Comparison of ENCODE assay signal across 8 cellular contexts in the genomic region with DNA sequence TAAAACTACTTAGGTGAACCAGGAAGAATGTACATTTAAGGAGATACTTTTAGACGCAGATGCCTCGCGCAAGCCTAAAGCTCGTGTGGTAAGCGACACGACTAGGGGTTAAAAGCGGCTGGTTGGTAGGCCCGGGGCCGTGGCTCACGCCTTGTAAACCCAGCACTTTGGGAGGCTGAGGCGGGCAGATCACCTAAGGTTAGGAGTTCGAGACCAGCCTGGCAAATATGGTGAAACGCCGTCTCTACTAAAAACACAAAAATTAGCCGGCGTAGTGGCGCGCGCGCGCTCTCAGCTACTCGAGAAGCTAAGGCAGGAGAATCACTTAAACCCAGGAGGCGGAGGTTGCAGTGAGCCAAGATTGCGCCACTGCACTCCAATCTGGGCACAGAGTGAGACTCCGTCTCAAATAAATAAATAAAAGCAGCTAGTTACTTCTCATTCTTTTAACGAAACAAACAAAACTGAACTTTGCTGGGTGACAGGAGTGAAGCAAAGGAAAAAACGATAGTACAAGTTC. TPM values are rescaled to one million over a fixed set of nuclear protein-coding genes. Genes with fewer than 3 reads are reported as not detected.
DNase-seq lines count a peak whose midpoint lies in the region; ATAC-seq and TF ChIP-seq lines count a peak whose summit lies in the region.

No MANE protein-coding gene starts in this region.

- peak overlapping the region; percentile 95 for H3K4me3 Mint-ChIP-seq in T-helper 1 cell treated with Interleukin-12 subunit alpha and Interleukin-12 subunit beta and Interleukin-4 antibody, amounts not matched to agents 30 μg/mL and 1 μg/mL, for 36 hours

- H3K27me3 ChIP-seq in HCT116 (ENCODE audit: insufficient read depth, low read length): no peaks in the 10 kb centered on the region
- H3K27me3 ChIP-seq in kidney epithelial cell (ENCODE audit: control insufficient read depth, insufficient read depth, low read length): no peaks in the 10 kb centered on the region

- peaks cover 11 to 27% of the 10 kb centered on the region in 2 experiments for H3K4me1 ChIP-seq in HCT116 (ENCODE audit: control insufficient read depth in 1 of 2, insufficient read depth in 2 of 2, low read length in 2 of 2)

- no peak for ATAC-seq in HCT116
- ATAC-seq in GM19397 (IDR thresholded peaks at IDR 0.05; ENCODE audit: unreplicated experiment): no peak

- intact Hi-C loops in HCT116 (cut with micrococcal nuclease): no loop called here

- H3K9me3 Mint-ChIP-seq in T-helper 1 cell treated with Interleukin-12 subunit alpha and Interleukin-12 subunit beta and Interleukin-4 antibody, amounts not matched to agents 30 μg/mL and 1 μg/mL, for 36 hours: no peaks in the 10 kb centered on the region

- H4K20me1 ChIP-seq in HCT116 (ENCODE audit: insufficient read depth): peaks cover 8% of the 10 kb centered on the region; the same call in 1 of the 2 replicates

- H3K36me3 ChIP-seq in HCT116 (ENCODE audit: control insufficient read depth in 1 of 2, insufficient read depth in 2 of 2, low read length in 2 of 2) (peaks cover 5 to 26% of the 10 kb centered on the region in 2 experiments; a peak in 3 of 4 replicates), kidney epithelial cell (ENCODE audit: control insufficient read depth, insufficient read depth, low read length) (no peaks in the 10 kb centered on the region)

- H3K4me3 ChIP-seq in HCT116 (replicated peaks in 1 of 2; ENCODE audit: low read depth in 1 of 2, low read length in 2 of 2) (peak overlapping the region; percentile 83 to 88), kidney epithelial cell (ENCODE audit: low read depth, low read length) (peak overlapping the region; percentile 95)

- BruUV-seq in HCT116 (replicated peaks; lab: Mats Ljungman, UMichigan): no TSS peak

- no peak for TF ChIP-seq POLR2A in HCT116 (IDR thresholded peaks at IDR 0.05; ENCODE audit: borderline replicate concordance, extremely low read depth, insufficient read depth, insufficient read length)

- peak overlapping the region; percentile 84 for H3K9ac ChIP-seq in HCT116 (ENCODE audit: low read length)

- no peak for TF ChIP-seq RAD21 in HCT116 (IDR thresholded peaks at IDR 0.05; ENCODE audit: low read depth)

- peak overlapping the region; percentile 91 for H3K27ac ChIP-seq in HCT116 (ENCODE audit: low read depth, low read length)

- peaks cover 98% of the 10 kb centered on the region for H3K79me2 ChIP-seq in HCT116 (ENCODE audit: insufficient read depth, low read length)

- no peak for TF ChIP-seq CTCF in HCT116 (IDR thresholded peaks at IDR 0.05 in 2 of 3, conservative IDR thresholded peaks at IDR 0.05 in 1 of 3; ENCODE audit: borderline replicate concordance in 1 of 3, insufficient read depth in 1 of 3, low read depth in 2 of 3, low read length in 2 of 3)
- TF ChIP-seq CTCF in kidney epithelial cell (IDR thresholded peaks at IDR 0.05; ENCODE audit: insufficient read depth, low read length, poor library complexity, severe bottlenecking): no peak

- DNase-seq in HCT116 (ENCODE audit: low read depth, low spot score): no peak
- DNase-seq in central memory CD4-positive, alpha-beta T cell: peak; percentile 15
- DNase-seq in kidney epithelial cell (ENCODE audit: low read depth): no peak
- peak; percentile 44 for DNase-seq in stimulated activated CD4-positive, alpha-beta T cell treated with anti-CD3 and anti-CD28 coated beads, Interleukin-1b, Interleukin-23, amount 100 ng/mL, for 48 hours
- DNase-seq in AG08396 (ENCODE audit: low spot score): no peak
- no peak for DNase-seq in NCI-H524 (lab: John Stamatoyannopoulos, UW)

- peaks cover 35% of the 10 kb centered on the region for H3K36me3 Mint-ChIP-seq in T-helper 1 cell treated with Interleukin-12 subunit alpha and Interleukin-12 subunit beta and Interleukin-4 antibody, amounts not matched to agents 30 μg/mL and 1 μg/mL, for 36 hours (ENCODE audit: low read depth)

- H3K9me2 ChIP-seq in HCT116 (ENCODE audit: insufficient read depth): no peaks in the 10 kb centered on the region

- POLR2A ChIA-PET in HCT116 (lab: Charles Lee): interaction anchor here (1.3 to 1.5 kb wide), 2 partner anchors 14 to 152 kb away, joined by 4 read pairs; a partner anchor contains a TSS

- H3K4me1 Mint-ChIP-seq in T-helper 1 cell treated with Interleukin-12 subunit alpha and Interleukin-12 subunit beta and Interleukin-4 antibody, amounts not matched to agents 30 μg/mL and 1 μg/mL, for 36 hours (ENCODE audit: low read depth): peaks cover 49% of the 10 kb centered on the region

- RAD21 ChIA-PET in HCT116 (lab: Charles Lee; ENCODE audit: low non-redundant PET in 1 of 2, low total read pairs in 2 of 2, uncharacterized antibody in 2 of 2, unreplicated experiment in 2 of 2): no interaction called here

- peak overlapping the region; percentile 92 for H3K4me2 ChIP-seq in HCT116 (ENCODE audit: low read length)

- no peak overlapping the region for H2AFZ ChIP-seq in HCT116 (ENCODE audit: low read depth, low read length, poor library complexity, severe bottlenecking)

- no peaks in the 10 kb centered on the region for H3K9me3 ChIP-seq in HCT116 (ENCODE audit: control insufficient read depth in 1 of 2, insufficient read depth in 1 of 2, low read depth in 1 of 2, low read length in 2 of 2)

- CTCF ChIA-PET in HCT116 (lab: Charles Lee): no interaction called here

- H3K27me3 Mint-ChIP-seq in T-helper 1 cell treated with Interleukin-12 subunit alpha and Interleukin-12 subunit beta and Interleukin-4 antibody, amounts not matched to agents 30 μg/mL and 1 μg/mL, for 36 hours (ENCODE audit: low read depth): no peaks in the 10 kb centered on the region

- H3K27ac Mint-ChIP-seq in T-helper 1 cell treated with Interleukin-12 subunit alpha and Interleukin-12 subunit beta and Interleukin-4 antibody, amounts not matched to agents 30 μg/mL and 1 μg/mL, for 36 hours: peak overlapping the region; percentile 97

TF ChIP-seq in HCT116, 20 proteins besides CTCF, POLR2A, EP300 and RAD21 (continues in another document):
- TF ChIP-seq SIN3A (IDR thresholded peaks at IDR 0.05; ENCODE audit: low read depth) (no peak), EGR1 (IDR thresholded peaks at IDR 0.05; ENCODE audit: low read depth) (no peak), ELF1 (IDR thresholded peaks at IDR 0.05; ENCODE audit: borderline replicate concordance, low read depth) (no peak), SP1 (IDR thresholded peaks at IDR 0.05; ENCODE audit: low read depth) (no peak), POLR2AphosphoS5 (IDR thresholded peaks at IDR 0.05; ENCODE audit: low read depth, low read length) (no peak), CEBPB (IDR thresholded peaks at IDR 0.05; ENCODE audit: low read depth) (no peak), SRF (IDR thresholded peaks at IDR 0.05; ENCODE audit: low read depth) (no peak), FOSL1 (IDR thresholded peaks at IDR 0.05; ENCODE audit: low read depth) (no peak), ZFX (IDR thresholded peaks at IDR 0.05) (no peak), JUND (IDR thresholded peaks at IDR 0.05) (no peak), TCF7L2 (IDR thresholded peaks at IDR 0.05; ENCODE audit: borderline replicate concordance, extremely low read depth, insufficient read depth, insufficient read length) (no peak)
- TF ChIP-seq, protein P1, sequence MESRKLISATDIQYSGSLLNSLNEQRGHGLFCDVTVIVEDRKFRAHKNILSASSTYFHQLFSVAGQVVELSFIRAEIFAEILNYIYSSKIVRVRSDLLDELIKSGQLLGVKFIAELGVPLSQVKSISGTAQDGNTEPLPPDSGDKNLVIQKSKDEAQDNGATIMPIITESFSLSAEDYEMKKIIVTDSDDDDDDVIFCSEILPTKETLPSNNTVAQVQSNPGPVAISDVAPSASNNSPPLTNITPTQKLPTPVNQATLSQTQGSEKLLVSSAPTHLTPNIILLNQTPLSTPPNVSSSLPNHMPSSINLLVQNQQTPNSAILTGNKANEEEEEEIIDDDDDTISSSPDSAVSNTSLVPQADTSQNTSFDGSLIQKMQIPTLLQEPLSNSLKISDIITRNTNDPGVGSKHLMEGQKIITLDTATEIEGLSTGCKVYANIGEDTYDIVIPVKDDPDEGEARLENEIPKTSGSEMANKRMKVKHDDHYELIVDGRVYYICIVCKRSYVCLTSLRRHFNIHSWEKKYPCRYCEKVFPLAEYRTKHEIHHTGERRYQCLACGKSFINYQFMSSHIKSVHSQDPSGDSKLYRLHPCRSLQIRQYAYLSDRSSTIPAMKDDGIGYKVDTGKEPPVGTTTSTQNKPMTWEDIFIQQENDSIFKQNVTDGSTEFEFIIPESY (IDR thresholded peaks at IDR 0.05; ENCODE audit: extremely low read depth, insufficient replicate concordance, low read length): no peak
- TF ChIP-seq, protein P2, sequence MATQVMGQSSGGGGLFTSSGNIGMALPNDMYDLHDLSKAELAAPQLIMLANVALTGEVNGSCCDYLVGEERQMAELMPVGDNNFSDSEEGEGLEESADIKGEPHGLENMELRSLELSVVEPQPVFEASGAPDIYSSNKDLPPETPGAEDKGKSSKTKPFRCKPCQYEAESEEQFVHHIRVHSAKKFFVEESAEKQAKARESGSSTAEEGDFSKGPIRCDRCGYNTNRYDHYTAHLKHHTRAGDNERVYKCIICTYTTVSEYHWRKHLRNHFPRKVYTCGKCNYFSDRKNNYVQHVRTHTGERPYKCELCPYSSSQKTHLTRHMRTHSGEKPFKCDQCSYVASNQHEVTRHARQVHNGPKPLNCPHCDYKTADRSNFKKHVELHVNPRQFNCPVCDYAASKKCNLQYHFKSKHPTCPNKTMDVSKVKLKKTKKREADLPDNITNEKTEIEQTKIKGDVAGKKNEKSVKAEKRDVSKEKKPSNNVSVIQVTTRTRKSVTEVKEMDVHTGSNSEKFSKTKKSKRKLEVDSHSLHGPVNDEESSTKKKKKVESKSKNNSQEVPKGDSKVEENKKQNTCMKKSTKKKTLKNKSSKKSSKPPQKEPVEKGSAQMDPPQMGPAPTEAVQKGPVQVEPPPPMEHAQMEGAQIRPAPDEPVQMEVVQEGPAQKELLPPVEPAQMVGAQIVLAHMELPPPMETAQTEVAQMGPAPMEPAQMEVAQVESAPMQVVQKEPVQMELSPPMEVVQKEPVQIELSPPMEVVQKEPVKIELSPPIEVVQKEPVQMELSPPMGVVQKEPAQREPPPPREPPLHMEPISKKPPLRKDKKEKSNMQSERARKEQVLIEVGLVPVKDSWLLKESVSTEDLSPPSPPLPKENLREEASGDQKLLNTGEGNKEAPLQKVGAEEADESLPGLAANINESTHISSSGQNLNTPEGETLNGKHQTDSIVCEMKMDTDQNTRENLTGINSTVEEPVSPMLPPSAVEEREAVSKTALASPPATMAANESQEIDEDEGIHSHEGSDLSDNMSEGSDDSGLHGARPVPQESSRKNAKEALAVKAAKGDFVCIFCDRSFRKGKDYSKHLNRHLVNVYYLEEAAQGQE (IDR thresholded peaks at IDR 0.05; ENCODE audit: low read depth): no peak

RNA-seq across cellular contexts. Expression of a gene that starts 0.9 kb away (rescaled TPM):
- 101 TPM for total RNA-seq in HCT116 (2021; ENCODE audit: unreplicated experiment)
- 75.0 and 99.5 TPM in 2 replicates for polyA plus RNA-seq in HCT116 (2012)
- total RNA-seq in kidney epithelial cell: 56.8 and 77.2 TPM in 2 replicates

RNA-seq across cellular contexts. Expression of a gene that starts 1.2 kb away (rescaled TPM):
- total RNA-seq in HCT116 (2021; ENCODE audit: unreplicated experiment): 132 TPM
- 133 and 134 TPM in 2 replicates for polyA plus RNA-seq in HCT116 (2012)
- total RNA-seq in kidney epithelial cell: 89.2 and 93.4 TPM in 2 replicates

Comparison
In these comparisons a context has a peak if more than half of its experiments do, and no peak if none do; other contexts are left out.
1. DNase-seq: peak in central memory CD4-positive, alpha-beta T cell (single experiment) and stimulated activated CD4-positive, alpha-beta T cell treated with anti-CD3 and anti-CD28 coated beads, Interleukin-1b, Interleukin-23, amount 100 ng/mL, for 48 hours (single experiment); none in HCT116 (single experiment), kidney epithelial cell (single experiment), AG08396 (single experiment) and NCI-H524 (0 of 2).